ENCODE assay signal across 11 cellular contexts in genomic region chr3:59388555-59389280, GRCh38.
A peak's percentile ranks its signal among the peaks of the same experiment; 100 is the strongest.
DNase-seq lines count a peak whose midpoint lies in the region; ATAC-seq and TF ChIP-seq lines count a peak whose summit lies in the region.
"Had no signal": no experiment of that assay in that cellular context is flagged by ENCODE, and none has a peak within 500 bp of the region (broad histone marks: within the 10 kb centered on the region; RNA-seq: fewer than 3 reads in every experiment).

No MANE protein-coding gene starts in this region.

- peak overlapping the region; percentile 60 to 96 (median 94) for H3K27ac Mint-ChIP-seq in CD4-positive, CD25-positive, alpha-beta regulatory T cell
- peak overlapping the region; percentile 61 for H3K27ac Mint-ChIP-seq in activated B cell treated with CpG ODN at 0.5 μM for 24 hours

- peaks cover 0 to 1% (median 0%) of the 10 kb centered on the region in 7 donors for H3K9me3 Mint-ChIP-seq in CD4-positive, CD25-positive, alpha-beta regulatory T cell
- H3K9me3 Mint-ChIP-seq in activated B cell treated with CpG ODN at 0.5 μM for 24 hours, result no peaks in the 10 kb centered on the region

- H3K4me3 Mint-ChIP-seq in CD4-positive, CD25-positive, alpha-beta regulatory T cell, result peak overlapping the region; percentile 52 to 72 (median 62)
- H3K4me3 Mint-ChIP-seq in activated B cell treated with CpG ODN at 0.5 μM for 24 hours, result peak overlapping the region; percentile 2

- peak in 2 of 3 donors; percentile 31 to 72 for DNase-seq in CD4-positive, CD25-positive, alpha-beta regulatory T cell
- DNase-seq in activated B cell treated with CpG ODN at 0.5 μM for 24 hours (no peak), RKO (ENCODE audit: low spot score) (no peak), SK-N-DZ (ENCODE audit: low spot score) (no peak), aorta (no peak)
- no peak for DNase-seq in effector CD4-positive, alpha-beta T cell
- DNase-seq: Calu3, NCI-H526 treated with DMSO at 0.1 percent for 48 hours had no signal

- WGBS in aorta, 2 donors, result 86 to 89% methylated on average over 3 of the region's 3 CpGs

- no peaks in the 10 kb centered on the region for H3K36me3 Mint-ChIP-seq in CD4-positive, CD25-positive, alpha-beta regulatory T cell
- H3K36me3 Mint-ChIP-seq in activated B cell treated with CpG ODN at 0.5 μM for 24 hours (ENCODE audit: low read depth), result no peaks in the 10 kb centered on the region

- no peaks in the 10 kb centered on the region for H3K9me3 ChIP-seq in CD4-positive, CD25-positive, alpha-beta regulatory T cell (ENCODE audit: control insufficient read depth in 2 of 2, low read length in 2 of 2)
- no peaks in the 10 kb centered on the region for H3K9me3 ChIP-seq in aorta (ENCODE audit: control insufficient read depth, low read length)

- no peaks in the 10 kb centered on the region for H3K27me3 Mint-ChIP-seq in CD4-positive, CD25-positive, alpha-beta regulatory T cell
- H3K27me3 Mint-ChIP-seq in activated B cell treated with CpG ODN at 0.5 μM for 24 hours, result no peaks in the 10 kb centered on the region

- H3K27me3 ChIP-seq in CD4-positive, CD25-positive, alpha-beta regulatory T cell (ENCODE audit: control insufficient read depth, insufficient read depth, low read length), result no peaks in the 10 kb centered on the region
- H3K27me3 ChIP-seq in aorta (ENCODE audit: control insufficient read depth in 1 of 2, insufficient read depth in 2 of 2, low read length in 1 of 2), result no peaks in the 10 kb centered on the region

- peaks cover 28% of the 10 kb centered on the region for H3K4me1 ChIP-seq in CD4-positive, CD25-positive, alpha-beta regulatory T cell (ENCODE audit: control insufficient read depth, insufficient read depth, low read length, poor library complexity, severe bottlenecking)
- H3K4me1 ChIP-seq in aorta (ENCODE audit: control insufficient read depth in 1 of 2, insufficient read depth in 2 of 2, low read length in 2 of 2), result no peaks in the 10 kb centered on the region

- ATAC-seq in CD4-positive, CD25-positive, alpha-beta regulatory T cell (ENCODE audit: low read depth in 2 of 2), result peak; percentile 58 to 65
- ATAC-seq in GM19035 (IDR thresholded peaks at IDR 0.05; ENCODE audit: unreplicated experiment) (peak; percentile 48), HG03064 (IDR thresholded peaks at IDR 0.05; ENCODE audit: low read depth, unreplicated experiment) (peak; percentile 56), activated B cell treated with CpG ODN at 0.5 μM for 24 hours (ENCODE audit: low read depth) (peak; percentile 53), aorta (ENCODE audit: low FRiP score) (no peak)
- ATAC-seq: HCT116 had no signal

- CTCF ChIA-PET in activated B cell treated with CpG ODN at 0.5 μM for 24 hours (lab: Charles Lee), result no interaction called here

- H3K4me3 ChIP-seq in CD4-positive, CD25-positive, alpha-beta regulatory T cell (ENCODE audit: low read depth, low read length), result peak overlapping the region; percentile 49
- no peak overlapping the region for H3K4me3 ChIP-seq in aorta (ENCODE audit: low read length in 2 of 2)

- H3K36me3 ChIP-seq in CD4-positive, CD25-positive, alpha-beta regulatory T cell (ENCODE audit: control insufficient read depth, insufficient read depth, low read length), result no peaks in the 10 kb centered on the region
- no peaks in the 10 kb centered on the region for H3K36me3 ChIP-seq in aorta (ENCODE audit: control insufficient read depth in 1 of 2, insufficient read depth in 2 of 2, low read length in 1 of 2)

- peak overlapping the region; percentile 41 for H3K27ac ChIP-seq in CD4-positive, CD25-positive, alpha-beta regulatory T cell (ENCODE audit: insufficient read depth, low read length, poor library complexity, severe bottlenecking)
- H3K27ac ChIP-seq in aorta (ENCODE audit: low read depth in 1 of 2, low read length in 2 of 2), result no peak overlapping the region

- no peak for TF ChIP-seq CTCF in activated B cell treated with CpG ODN at 0.5 μM for 24 hours (IDR thresholded peaks at IDR 0.05)

- POLR2A ChIA-PET in activated B cell treated with CpG ODN at 0.5 μM for 24 hours (lab: Charles Lee), result interaction anchor here (0.6 to 1.2 kb wide), 3 partner anchors 10 to 14 kb away, joined by 3 to 4 read pairs (median 3); no protein-coding TSS in a partner anchor

- intact Hi-C loops in activated B cell treated with CpG ODN at 0.5 μM for 24 hours (cut with micrococcal nuclease), result loop anchor here (5.0 kb wide), 2 partner anchors 126 to 449 kb away; no protein-coding TSS in a partner anchor
- intact Hi-C loops in aorta (cut with DNase I), result no loop called here

- H3K4me1 Mint-ChIP-seq in CD4-positive, CD25-positive, alpha-beta regulatory T cell, result peaks cover 26 to 46% (median 43%) of the 10 kb centered on the region in 4 donors
- H3K4me1 Mint-ChIP-seq in activated B cell treated with CpG ODN at 0.5 μM for 24 hours, result peaks cover 27% of the 10 kb centered on the region

Comparison
In these comparisons a context has a peak if more than half of its experiments do, and no peak if none do; other contexts are left out.
1. DNase-seq: peak in CD4-positive, CD25-positive, alpha-beta regulatory T cell (2 of 3); none in activated B cell treated with CpG ODN at 0.5 μM for 24 hours (single experiment), RKO (single experiment), SK-N-DZ (single experiment), aorta (0 of 2) and effector CD4-positive, alpha-beta T cell (single experiment).